In the genomic region with DNA sequence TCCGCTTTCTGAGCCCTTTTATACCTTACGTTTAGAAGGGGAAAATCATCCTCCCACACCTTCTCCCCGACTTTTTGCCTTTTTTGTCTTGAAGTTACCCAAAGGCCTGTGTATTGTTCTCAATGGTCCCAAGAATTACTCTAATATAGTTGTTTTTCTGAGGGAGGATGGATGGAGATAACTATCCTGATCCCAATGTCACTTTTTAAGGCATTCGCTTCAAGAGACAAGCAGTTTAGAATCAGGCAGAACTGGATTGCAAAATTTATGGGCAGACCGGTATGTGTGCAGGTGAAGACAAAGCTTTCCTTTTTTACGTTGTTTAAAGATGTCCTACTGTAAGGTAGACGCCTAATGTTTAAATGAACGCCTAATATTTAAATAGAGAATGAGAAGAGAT, we compare ENCODE assay signal across 8 cellular contexts. TPM values are rescaled to one million over a fixed set of nuclear protein-coding genes. Genes with fewer than 3 reads are reported as not detected.
A peak's percentile ranks its signal among the peaks of the same experiment; 100 is the strongest.
DNase-seq lines count a peak whose midpoint lies in the region; ATAC-seq and TF ChIP-seq lines count a peak whose summit lies in the region.
"Not testable (repeated sequence)": the region's sequence is repeated elsewhere in the genome, so short reads cannot be mapped to it uniquely, and the experiment has no call there.

No MANE protein-coding gene starts in this region.

- TF ChIP-seq CTCF in HEK293 (tag by site-specific recombination; IDR thresholded peaks at IDR 0.05); PC-3 (conservative IDR thresholded peaks at IDR 0.05; ENCODE audit: low read depth, low read length); nephron (IDR thresholded peaks at IDR 0.05; ENCODE audit: unreplicated experiment in 3 of 3): not testable (repeated sequence)

- intact Hi-C loops in PC-3 (cut with micrococcal nuclease) = loop anchor here (1.0 kb wide), 1 partner anchor 101 kb away; the partner anchor contains the start of gene NBEAL1

- H3K79me2 ChIP-seq in PC-3 (ENCODE audit: low read length) = peaks cover 37% of the 10 kb centered on the region

- not testable (repeated sequence) for H3K9me2 ChIP-seq in PC-3 (replicated peaks; ENCODE audit: low read length)

- peaks cover 32% of the 10 kb centered on the region for H3K4me1 Mint-ChIP-seq in activated naive CD4-positive, alpha-beta T cell treated with anti-CD3 and anti-CD28 coated beads, Interleukin-2, amount 10 ng/mL, durations not matched to agents 7 days and 5 days
- peaks cover 17% of the 10 kb centered on the region for H3K4me1 Mint-ChIP-seq in nephron
- peaks cover 34% of the 10 kb centered on the region for H3K4me1 Mint-ChIP-seq in stimulated activated naive CD8-positive, alpha-beta T cell treated with anti-CD3 and anti-CD28 coated beads, Interleukin-15, Interleukin-2, amounts not matched to agents 100 ng/mL and 50 ng/mL, for 24 hours (ENCODE audit: low read depth)

- not testable (repeated sequence) for H3K36me3 ChIP-seq in BLaER1; HEK293 (ENCODE audit: control insufficient read depth in 2 of 2, insufficient read depth in 1 of 2, low read length in 2 of 2); PC-3 (ENCODE audit: low read depth, low read length); effector memory CD4-positive, alpha-beta T cell (ENCODE audit: control insufficient read depth, insufficient read depth, low read length); iPS-20b (ENCODE audit: insufficient read depth, low read depth, low read length)

- not testable (repeated sequence) for H3K27me3 ChIP-seq in BLaER1; PC-3 (ENCODE audit: low read length); effector memory CD4-positive, alpha-beta T cell (replicated peaks; ENCODE audit: control insufficient read depth, insufficient read depth, low read length, poor library complexity, severe bottlenecking); iPS-20b (ENCODE audit: insufficient read depth, low read length)

- not testable (repeated sequence) for H3F3A ChIP-seq in PC-3 (ENCODE audit: low read length, unreplicated experiment)

- H3K4me2 ChIP-seq in BLaER1 (peak overlapping the region; percentile 83), PC-3 (ENCODE audit: low read length) (peak overlapping the region; percentile 86)

- CTCF ChIA-PET in HEK293 (lab: Yijun Ruan, JAX); PC-3 (lab: Charles Lee); activated naive CD4-positive, alpha-beta T cell treated with anti-CD3 and anti-CD28 coated beads, Interleukin-2, amount 10 ng/mL, durations not matched to agents 7 days and 5 days (lab: Charles Lee): not testable (repeated sequence)

- peak; percentile 11 for DNase-seq in PC-3
- not testable (repeated sequence) for DNase-seq in activated naive CD4-positive, alpha-beta T cell treated with anti-CD3 and anti-CD28 coated beads, Interleukin-2, amount 10 ng/mL, durations not matched to agents 7 days and 5 days; effector memory CD4-positive, alpha-beta T cell

- H3K4me3 Mint-ChIP-seq in activated naive CD4-positive, alpha-beta T cell treated with anti-CD3 and anti-CD28 coated beads, Interleukin-2, amount 10 ng/mL, durations not matched to agents 7 days and 5 days = peak overlapping the region; percentile 97
- H3K4me3 Mint-ChIP-seq in nephron = peak overlapping the region; percentile 92 to 95 (median 93)
- peak overlapping the region; percentile 90 for H3K4me3 Mint-ChIP-seq in stimulated activated naive CD8-positive, alpha-beta T cell treated with anti-CD3 and anti-CD28 coated beads, Interleukin-15, Interleukin-2, amounts not matched to agents 100 ng/mL and 50 ng/mL, for 24 hours

- BruUV-seq in PC-3 (replicated peaks; lab: Mats Ljungman, UMichigan) = TSS peak; percentile 68

- peak overlapping the region; percentile 90 for H3K9ac ChIP-seq in BLaER1
- H3K9ac ChIP-seq in PC-3 (ENCODE audit: low read length) = peak overlapping the region; percentile 61
- H3K9ac ChIP-seq in iPS-20b (ENCODE audit: low read depth, low read length) = peak overlapping the region; percentile 88; the same call in 1 of the 2 replicates

- H3K9me3 Mint-ChIP-seq in activated naive CD4-positive, alpha-beta T cell treated with anti-CD3 and anti-CD28 coated beads, Interleukin-2, amount 10 ng/mL, durations not matched to agents 7 days and 5 days; nephron; stimulated activated naive CD8-positive, alpha-beta T cell treated with anti-CD3 and anti-CD28 coated beads, Interleukin-15, Interleukin-2, amounts not matched to agents 100 ng/mL and 50 ng/mL, for 24 hours: not testable (repeated sequence)

- H3K4me3 ChIP-seq in BLaER1 (peak overlapping the region; percentile 87), HEK293 (ENCODE audit: low read depth, low read length) (peak overlapping the region; percentile 35), PC-3 (ENCODE audit: low read length) (peak overlapping the region; percentile 89), iPS-20b (ENCODE audit: low read length) (peak overlapping the region; percentile 84)
- H3K4me3 ChIP-seq in effector memory CD4-positive, alpha-beta T cell (ENCODE audit: insufficient read depth, low read depth, low read length, poor library complexity, severe bottlenecking) = peak overlapping the region; percentile 34

- H3K27me3 Mint-ChIP-seq in activated naive CD4-positive, alpha-beta T cell treated with anti-CD3 and anti-CD28 coated beads, Interleukin-2, amount 10 ng/mL, durations not matched to agents 7 days and 5 days; nephron (ENCODE audit: low read depth); stimulated activated naive CD8-positive, alpha-beta T cell treated with anti-CD3 and anti-CD28 coated beads, Interleukin-15, Interleukin-2, amounts not matched to agents 100 ng/mL and 50 ng/mL, for 24 hours: not testable (repeated sequence)

- H4K20me1 ChIP-seq in BLaER1 = peaks cover 22% of the 10 kb centered on the region; the same call in 1 of the 2 replicates
- not testable (repeated sequence) for H4K20me1 ChIP-seq in PC-3 (ENCODE audit: low read length)

- H3K36me3 Mint-ChIP-seq in activated naive CD4-positive, alpha-beta T cell treated with anti-CD3 and anti-CD28 coated beads, Interleukin-2, amount 10 ng/mL, durations not matched to agents 7 days and 5 days; stimulated activated naive CD8-positive, alpha-beta T cell treated with anti-CD3 and anti-CD28 coated beads, Interleukin-15, Interleukin-2, amounts not matched to agents 100 ng/mL and 50 ng/mL, for 24 hours (ENCODE audit: low read depth): not testable (repeated sequence)
- peaks cover 15% of the 10 kb centered on the region for H3K36me3 Mint-ChIP-seq in nephron (ENCODE audit: low read depth)

- H3K9me3 ChIP-seq in BLaER1; HEK293 (ENCODE audit: control insufficient read depth, insufficient read depth, low read depth, low read length); PC-3 (ENCODE audit: low read length); effector memory CD4-positive, alpha-beta T cell (ENCODE audit: control insufficient read depth, low read length); iPS-20b (ENCODE audit: insufficient read depth, low read depth, low read length): not testable (repeated sequence)

- H3K4me1 ChIP-seq in BLaER1 (peaks cover 22% of the 10 kb centered on the region), PC-3 (ENCODE audit: insufficient read depth, low read length) (peaks cover 12% of the 10 kb centered on the region; the same call in 1 of the 2 replicates)
- H3K4me1 ChIP-seq in HEK293 (ENCODE audit: control insufficient read depth, insufficient read depth, low read length); effector memory CD4-positive, alpha-beta T cell (ENCODE audit: control insufficient read depth, insufficient read depth, low read length, poor library complexity, severe bottlenecking); iPS-20b (ENCODE audit: insufficient read depth, low read length): not testable (repeated sequence)

- H3K27ac ChIP-seq in BLaER1 = peak overlapping the region; percentile 69
- peak overlapping the region; percentile 64; the same call in 1 of the 2 replicates for H3K27ac ChIP-seq in HEK293 (ENCODE audit: extremely low read depth, low read depth, low read length)
- not testable (repeated sequence) for H3K27ac ChIP-seq in PC-3 (ENCODE audit: low read length); iPS-20b (ENCODE audit: low read length)
- peak overlapping the region; percentile 79 for H3K27ac ChIP-seq in effector memory CD4-positive, alpha-beta T cell (ENCODE audit: insufficient read depth, low read length, poor library complexity, severe bottlenecking)

- peak overlapping the region; percentile 84 for H2AFZ ChIP-seq in PC-3 (ENCODE audit: low read length)

- peak; percentile 14 for ATAC-seq in PC-3

- POLR2A ChIA-PET in HEK293 (lab: Yijun Ruan, JAX); PC-3 (lab: Charles Lee; ENCODE audit: unreplicated experiment): not testable (repeated sequence)

- peak overlapping the region; percentile 84 for H3K27ac Mint-ChIP-seq in activated naive CD4-positive, alpha-beta T cell treated with anti-CD3 and anti-CD28 coated beads, Interleukin-2, amount 10 ng/mL, durations not matched to agents 7 days and 5 days
- H3K27ac Mint-ChIP-seq in nephron = peak overlapping the region; percentile 97 to 99 (median 99)
- peak overlapping the region; percentile 84 for H3K27ac Mint-ChIP-seq in stimulated activated naive CD8-positive, alpha-beta T cell treated with anti-CD3 and anti-CD28 coated beads, Interleukin-15, Interleukin-2, amounts not matched to agents 100 ng/mL and 50 ng/mL, for 24 hours

TF ChIP-seq in HEK293, 187 proteins besides CTCF, POLR2A, EP300 and RAD21:
- peak; percentile 19 for TF ChIP-seq ZNF335 (tag by site-specific recombination; conservative IDR thresholded peaks at IDR 0.05)
TF ChIP-seq in HEK293: peak in this region for 1; not testable (repeated sequence) for 186.

RNA-seq across cellular contexts. Expression of gene CARF, which starts 0.7 kb away (rescaled TPM):
- total RNA-seq in PC-3 (2014; rRNA removed) = 1.6 and 4.4 TPM in 2 replicates

RNA-seq across cellular contexts. Expression of gene WDR12, which starts 1.4 kb away (rescaled TPM):
- total RNA-seq in PC-3 (2014; rRNA removed) = 60.5 and 65.4 TPM in 2 replicates

RNA-seq across cellular contexts. Expression of gene ICA1L, which starts 41.3 kb away (rescaled TPM):
- 1.3 and 2.5 TPM in 2 replicates for total RNA-seq in PC-3 (2014; rRNA removed)

Comparison
In these comparisons a context has a peak if more than half of its experiments do, and no peak if none do; other contexts are left out.
1. H3K4me3 ChIP-seq: peak in every context shown above with its lines; median percentile 89 in PC-3; 87 in BLaER1; 84 in iPS-20b; 35 in HEK293; 34 in effector memory CD4-positive, alpha-beta T cell.